21 cellular contexts compared by ENCODE assay signal in the genomic region with DNA sequence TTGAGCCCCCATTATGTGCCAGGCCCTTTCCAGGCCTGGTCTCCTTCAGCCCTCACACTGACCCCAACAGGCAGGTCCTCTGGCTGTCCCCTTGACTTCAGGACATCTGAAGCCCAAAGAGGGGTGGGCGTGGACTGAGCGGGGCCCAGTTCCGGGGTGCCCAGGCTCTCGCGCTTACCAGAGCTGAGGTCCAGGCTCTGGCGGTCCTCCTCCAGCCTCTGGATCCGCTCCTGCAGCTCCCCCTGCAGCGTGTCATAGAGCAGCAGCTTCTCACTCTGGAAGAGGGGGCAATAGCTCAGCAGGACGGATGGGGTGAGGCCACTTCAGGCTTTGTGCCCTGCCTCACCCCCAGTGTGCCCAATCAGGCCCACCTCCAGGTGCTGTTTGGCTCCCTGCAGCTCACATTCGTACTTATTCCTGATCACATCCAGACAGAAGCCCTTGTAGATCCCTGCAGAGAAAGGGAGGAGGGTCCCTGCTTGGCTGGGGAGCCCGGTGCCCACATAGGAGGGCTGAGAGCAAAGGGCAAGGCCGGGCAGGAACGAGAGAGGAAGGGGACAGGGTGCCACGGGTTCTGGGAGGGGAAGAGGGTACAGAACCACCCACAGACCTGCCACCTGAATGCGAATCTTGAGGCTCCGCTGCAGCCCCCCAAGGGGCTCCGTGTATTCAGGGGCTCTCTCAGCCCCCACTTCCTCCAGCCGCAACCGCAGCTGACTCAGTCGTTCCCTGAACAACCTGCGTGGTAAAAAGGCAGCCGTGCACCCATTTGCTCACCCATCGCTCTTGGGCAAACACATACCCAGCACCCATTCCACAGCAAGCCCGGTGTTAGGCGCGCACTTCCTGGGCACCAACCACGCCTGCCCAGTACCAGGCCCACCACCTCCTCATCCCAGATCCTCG. TPM values are rescaled to one million over a fixed set of nuclear protein-coding genes. Genes with fewer than 3 reads are reported as not detected.
A peak's percentile ranks its signal among the peaks of the same experiment; 100 is the strongest.
DNase-seq lines count a peak whose midpoint lies in the region; ATAC-seq, FAIRE-seq and TF ChIP-seq lines count a peak whose summit lies in the region.
"Had no signal": no experiment of that assay in that cellular context is flagged by ENCODE, and none has a peak within 500 bp of the region (broad histone marks: within the 10 kb centered on the region; RNA-seq: fewer than 3 reads in every experiment).

No MANE protein-coding gene starts in this region.

- peak overlapping the region; percentile 37 for H3K4me3 Mint-ChIP-seq in astrocyte (ENCODE audit: unreplicated experiment)

- no peak overlapping the region for H3K4me2 ChIP-seq in astrocyte (ENCODE audit: low read length)
- H3K4me2 ChIP-seq: BLaER1 treated with 17β-estradiol and CSF1 and Interleukin-3, amounts not matched to agents 10 nM and 100 nM had no signal

- peaks cover 41% of the 10 kb centered on the region for H3K4me1 Mint-ChIP-seq in astrocyte (ENCODE audit: low read depth, unreplicated experiment)

- H3K27me3 ChIP-seq in astrocyte (ENCODE audit: insufficient read depth, low read length), result no peaks in the 10 kb centered on the region
- H3K27me3 ChIP-seq in lower lobe of right lung (ENCODE audit: low read depth), result no peaks in the 10 kb centered on the region
- H3K27me3 ChIP-seq: BLaER1 treated with 17β-estradiol and CSF1 and Interleukin-3, amounts not matched to agents 10 nM and 100 nM had no signal

- H3K4me1 ChIP-seq in astrocyte (ENCODE audit: insufficient read depth, low read length) (peaks cover 44% of the 10 kb centered on the region), lower lobe of right lung (peaks cover 39% of the 10 kb centered on the region)

- DNase-seq in Right ventricle myocardium superior (peak; percentile 17), cardiac septum (ENCODE audit: low spot score) (no peak), astrocyte (ENCODE audit: low read depth) (no peak), lower lobe of right lung (peak; percentile 29)
- no peak for DNase-seq in activated CD4-positive, alpha-beta T cell treated with anti-CD3 and anti-CD28 coated beads for 1 hour
- DNase-seq: DMS53, EL, GM23248, KG1, MV-4-11, NCI-H1436, NCI-H1930, NCI-H345, NCI-H524 treated with DMSO at 0.1 percent for 48 hours had no signal

- H3K27me3 Mint-ChIP-seq in astrocyte (ENCODE audit: low read depth, unreplicated experiment), result no peaks in the 10 kb centered on the region

- H3K9ac ChIP-seq in astrocyte (ENCODE audit: low read length), result no peak overlapping the region
- H3K9ac ChIP-seq: GM23248 had no signal

- H3K4me3 ChIP-seq in astrocyte (ENCODE audit: insufficient read depth, low read depth, low read length), result no peak overlapping the region
- H3K4me3 ChIP-seq in lower lobe of right lung, result no peak overlapping the region
- H3K4me3 ChIP-seq: BLaER1 treated with 17β-estradiol and CSF1 and Interleukin-3, amounts not matched to agents 10 nM and 100 nM; GM23248 had no signal

- no peaks in the 10 kb centered on the region for H3K9me3 ChIP-seq in astrocyte (ENCODE audit: insufficient read depth, low read depth, low read length)
- no peaks in the 10 kb centered on the region for H3K9me3 ChIP-seq in lower lobe of right lung
- H3K9me3 ChIP-seq: BLaER1 treated with 17β-estradiol and CSF1 and Interleukin-3, amounts not matched to agents 10 nM and 100 nM had no signal

- no peak overlapping the region for H3K27ac Mint-ChIP-seq in astrocyte (ENCODE audit: unreplicated experiment)

- no peak overlapping the region for H2AFZ ChIP-seq in astrocyte (ENCODE audit: low read depth, low read length)
- H2AFZ ChIP-seq: GM23248 had no signal

- H3K27ac ChIP-seq in astrocyte (ENCODE audit: low read depth, low read length) (no peak overlapping the region), lower lobe of right lung (no peak overlapping the region)
- H3K27ac ChIP-seq: BLaER1 treated with 17β-estradiol and CSF1 and Interleukin-3, amounts not matched to agents 10 nM and 100 nM; GM23248 had no signal

- peaks cover 28% of the 10 kb centered on the region for H3K79me2 ChIP-seq in astrocyte (ENCODE audit: insufficient read depth, low read length)

- no peaks in the 10 kb centered on the region for H3K9me3 Mint-ChIP-seq in astrocyte (ENCODE audit: unreplicated experiment)
- H3K9me3 Mint-ChIP-seq: CD8-positive, alpha-beta memory T cell had no signal

- H3K36me3 Mint-ChIP-seq in astrocyte (ENCODE audit: low read depth, unreplicated experiment), result peaks cover 7% of the 10 kb centered on the region

- no peak for ATAC-seq in Right ventricle myocardium superior (ENCODE audit: poor library complexity)
- ATAC-seq in lower lobe of right lung, result no peak
- ATAC-seq in HG02870 (IDR thresholded peaks at IDR 0.05; ENCODE audit: unreplicated experiment), result no peak
- ATAC-seq in HG03139 (IDR thresholded peaks at IDR 0.05; ENCODE audit: unreplicated experiment), result no peak
- ATAC-seq: HCT116 had no signal

- intact Hi-C loops in Right ventricle myocardium superior (cut with DNase I), result no loop called here
- intact Hi-C loops in cardiac septum (cut with DNase I), result no loop called here
- intact Hi-C loops in lower lobe of right lung (cut with DNase I), result no loop called here

- H4K20me1 ChIP-seq in astrocyte (ENCODE audit: insufficient read depth, low read length), result peaks cover 38% of the 10 kb centered on the region

- TF ChIP-seq CTCF in astrocyte (IDR thresholded peaks at IDR 0.05; ENCODE audit: insufficient read depth, low read depth, low read length) (no peak), lower lobe of right lung (IDR thresholded peaks at IDR 0.05) (no peak)

- peaks cover 3% of the 10 kb centered on the region for H3K36me3 ChIP-seq in astrocyte (ENCODE audit: insufficient read depth, low read length)
- H3K36me3 ChIP-seq in lower lobe of right lung, result peaks cover 57% of the 10 kb centered on the region

- no peak for FAIRE-seq in astrocyte (lab: Jason Lieb, UNC)
- FAIRE-seq: GM12891, GM19239 had no signal

RNA-seq across cellular contexts. Expression of a gene that starts 4.1 kb away (rescaled TPM):
- 15.1 TPM for total RNA-seq in Right ventricle myocardium superior
- 14.6 TPM for total RNA-seq in cardiac septum
- total RNA-seq in astrocyte, result 43.5 and 47.8 TPM in 2 replicates
- total RNA-seq in lower lobe of right lung, result 37.8 TPM

RNA-seq across cellular contexts. Expression of a gene that starts 4.6 kb away (rescaled TPM):
- total RNA-seq in Right ventricle myocardium superior, result 1.0 TPM
- total RNA-seq in cardiac septum, result 2.2 TPM
- total RNA-seq in astrocyte, result 8.5 and 12.0 TPM in 2 replicates
- total RNA-seq in lower lobe of right lung, result 8.2 TPM

RNA-seq across cellular contexts. Expression of a gene that starts 6.6 kb away (rescaled TPM):
- total RNA-seq in Right ventricle myocardium superior (51.3 TPM), cardiac septum (31.6 TPM), astrocyte (25.2 and 28.4 TPM in 2 replicates), lower lobe of right lung (22.6 TPM)

RNA-seq across cellular contexts. Expression of a gene that starts 24.0 kb away (rescaled TPM):
- total RNA-seq in Right ventricle myocardium superior (15.7 TPM), cardiac septum (9.7 TPM), astrocyte (50.9 and 58.8 TPM in 2 replicates), lower lobe of right lung (28.7 TPM)

RNA-seq across cellular contexts. Expression of a gene that starts 30.7 kb away (rescaled TPM):
- total RNA-seq in Right ventricle myocardium superior, result 16.3 TPM
- total RNA-seq in cardiac septum, result 8.8 TPM
- 5.0 and 6.6 TPM in 2 replicates for total RNA-seq in astrocyte
- 10.6 TPM for total RNA-seq in lower lobe of right lung
- total RNA-seq: GM23248 had no signal

Comparison
In these comparisons a context has a peak if more than half of its experiments do, and no peak if none do; other contexts are left out.
1. DNase-seq: peak in Right ventricle myocardium superior (single experiment) and lower lobe of right lung (single experiment); none in cardiac septum (single experiment), astrocyte (single experiment) and activated CD4-positive, alpha-beta T cell treated with anti-CD3 and anti-CD28 coated beads for 1 hour (single experiment).